23 cellular contexts compared by ENCODE assay signal in genomic region chr6:74320715-74321114, GRCh38.
"Had no signal": no experiment of that assay in that cellular context is flagged by ENCODE, and none has a peak within 500 bp of the region (broad histone marks: within the 10 kb centered on the region; RNA-seq: fewer than 3 reads in every experiment).

No MANE protein-coding gene starts in this region.

- H3K4me3 ChIP-seq: adrenal gland, colonic mucosa, esophagus muscularis mucosa, heart left ventricle, mucosa of descending colon, smooth muscle cell, testis, uterus had no signal

- H3K36me3 ChIP-seq: adrenal gland, colonic mucosa, esophagus muscularis mucosa, heart left ventricle, uterus had no signal

- DNase-seq: activated CD4-positive, alpha-beta T cell treated with anti-CD3 and anti-CD28 coated beads for 36 hours; activated CD4-positive, alpha-beta T cell treated with anti-CD3 and anti-CD28 coated beads, Interleukin-2, amount 50 U/mL, for 48 hours; activated CD8-positive, alpha-beta memory T cell treated with anti-CD3 and anti-CD28 coated beads, Interleukin-2, amount 50 U/mL, for 48 hours; activated naive CD4-positive, alpha-beta T cell; activated T-cell treated with anti-CD3 and anti-CD28 coated beads, Interleukin-2, amount 50 U/mL, for 4 hours; adrenal gland; central memory CD4-positive, alpha-beta T cell; colonic mucosa; heart left ventricle; islet precursor cell; left cardiac atrium; mucosa of descending colon; nucleus accumbens; posterior cingulate gyrus; stimulated activated CD4-positive, alpha-beta T cell treated with anti-CD3 and anti-CD28 coated beads, Interleukin-2, amount 100 ng/mL, for 48 hours; stimulated activated CD8-positive, alpha-beta memory T cell treated with anti-CD3 and anti-CD28 coated beads, Interleukin-4, amount 100 ng/mL, for 48 hours; stimulated activated naive B cell treated with anti-CD40 and anti-IgM and Interleukin-4, amounts not matched to agents 10 μg/mL and 1 μg/mL and 100 μg/mL, for 72 hours; testis; trophoblast cell; uterus had no signal

- H3K4me1 ChIP-seq: adrenal gland, colonic mucosa, esophagus muscularis mucosa, testis had no signal

- H3K4me2 ChIP-seq: smooth muscle cell had no signal

- H3K27ac ChIP-seq: adrenal gland, colonic mucosa, esophagus muscularis mucosa, testis, uterus had no signal

- H3K27me3 ChIP-seq: adrenal gland, colonic mucosa, esophagus muscularis mucosa, heart left ventricle, testis, uterus had no signal

- ATAC-seq: activated CD4-positive, alpha-beta T cell treated with anti-CD3 and anti-CD28 coated beads for 36 hours; activated T-cell treated with anti-CD3 and anti-CD28 coated beads, Interleukin-2, amount 50 U/mL, for 4 hours; heart left ventricle; left cardiac atrium; mucosa of descending colon; sciatic nerve; stimulated activated naive B cell treated with anti-CD40 and anti-IgM and Interleukin-4, amounts not matched to agents 10 μg/mL and 1 μg/mL and 100 μg/mL, for 72 hours had no signal

- H3K9me3 ChIP-seq: adrenal gland, colonic mucosa, esophagus muscularis mucosa, heart left ventricle, mucosa of descending colon, testis, uterus had no signal
